In genomic region chr17:73642659-73643011, GRCh38 we compare ENCODE assay signal across 1 cellular context.
TF ChIP-seq lines count a peak whose summit lies in the region.

No MANE protein-coding gene starts in this region.

TF ChIP-seq in H1, 55 proteins besides CTCF, POLR2A, EP300 and RAD21:
- no peak for TF ChIP-seq CHD1 (IDR thresholded peaks at IDR 0.05; ENCODE audit: low read depth, low read length)
- no peak for TF ChIP-seq CBX8 (IDR thresholded peaks at IDR 0.05; ENCODE audit: borderline replicate concordance, low read depth, low read length)
- TF ChIP-seq SIN3A (conservative IDR thresholded peaks at IDR 0.05 in 1 of 2, IDR thresholded peaks at IDR 0.05 in 1 of 2; ENCODE audit: low read depth in 1 of 2, low read length in 2 of 2), result no peak
- TF ChIP-seq ATF2 (IDR thresholded peaks at IDR 0.05; ENCODE audit: low read length), result no peak
- TF ChIP-seq MAFK (IDR thresholded peaks at IDR 0.05; ENCODE audit: low read depth, low read length), result no peak
- no peak for TF ChIP-seq SP1 (IDR thresholded peaks at IDR 0.05; ENCODE audit: low read depth, low read length)
- TF ChIP-seq TAF7 (optimal IDR thresholded peaks at IDR 0.05; ENCODE audit: borderline replicate concordance, low read depth, low read length), result no peak
- no peak for TF ChIP-seq YY1 (IDR thresholded peaks at IDR 0.05; ENCODE audit: low read depth, low read length)
- no peak for TF ChIP-seq E2F6 (IDR thresholded peaks at IDR 0.05)
- no peak for TF ChIP-seq HDAC2 (IDR thresholded peaks at IDR 0.05; ENCODE audit: borderline replicate concordance in 1 of 2, low read depth in 2 of 2, low read length in 2 of 2)
